In genomic region chr1:37682334-37682987, GRCh38 we compare ENCODE assay signal across 8 cellular contexts. TPM values are rescaled to one million over a fixed set of nuclear protein-coding genes. Genes with fewer than 3 reads are reported as not detected.
DNase-seq lines count a peak whose midpoint lies in the region; ATAC-seq and TF ChIP-seq lines count a peak whose summit lies in the region.

No MANE protein-coding gene starts in this region.

- H3K4me3 ChIP-seq in BE2C (ENCODE audit: low read depth, low read length) (no peak overlapping the region), lower lobe of right lung (no peak overlapping the region)

- peak; percentile 60 for DNase-seq in BE2C
- DNase-seq in HEK293T (ENCODE audit: extremely low spot score), result peak; percentile 66
- DNase-seq in NCI-H69 (lab: John Stamatoyannopoulos, UW), result peak; percentile 56
- peak; percentile 62 to 69 for DNase-seq in activated CD4-positive, alpha-beta T cell treated with anti-CD3 and anti-CD28 coated beads, Interleukin-2, amount 50 U/mL, for 24 hours (ENCODE audit: low read depth in 1 of 2, low spot score in 1 of 2)
- DNase-seq in lower lobe of right lung, result peak; percentile 66
- peak; percentile 76 for DNase-seq in stimulated activated CD8-positive, alpha-beta memory T cell treated with anti-CD3 and anti-CD28 coated beads, Interleukin-15, amount 100 ng/mL, for 1 hour (ENCODE audit: low read depth)

- H3K36me3 Mint-ChIP-seq in dendritic cell treated with granulocyte-macrophage colony-stimulating factor and Interleukin-4, amounts not matched to agents 40 ng/mL and 50 ng/mL, for 4 days (ENCODE audit: low read depth), result peaks cover 53% of the 10 kb centered on the region

- no peak overlapping the region for H3K27ac ChIP-seq in lower lobe of right lung

- peak; percentile 72 for TF ChIP-seq CTCF in BE2C (IDR thresholded peaks at IDR 0.05; ENCODE audit: low read depth, low read length)
- peak; percentile 81 for TF ChIP-seq CTCF in lower lobe of right lung (IDR thresholded peaks at IDR 0.05)

- H3K4me1 ChIP-seq in BE2C, result no peaks in the 10 kb centered on the region
- H3K4me1 ChIP-seq in lower lobe of right lung, result no peaks in the 10 kb centered on the region

- no peaks in the 10 kb centered on the region for H3K4me1 Mint-ChIP-seq in dendritic cell treated with granulocyte-macrophage colony-stimulating factor and Interleukin-4, amounts not matched to agents 40 ng/mL and 50 ng/mL, for 4 days (ENCODE audit: low read depth)

- H3K27me3 Mint-ChIP-seq in dendritic cell treated with granulocyte-macrophage colony-stimulating factor and Interleukin-4, amounts not matched to agents 40 ng/mL and 50 ng/mL, for 4 days, result no peaks in the 10 kb centered on the region

- peak overlapping the region; percentile 27 for H3K27ac Mint-ChIP-seq in dendritic cell treated with granulocyte-macrophage colony-stimulating factor and Interleukin-4, amounts not matched to agents 40 ng/mL and 50 ng/mL, for 4 days

- CTCF ChIA-PET in HEK293T (lab: Yijun Ruan, JAX), result interaction anchor here (0.7 to 5.2 kb wide), 8 partner anchors 8 to 209 kb away, joined by 3 to 57 read pairs (median 4); partner anchors contain the start of genes CDCA8 and RSPO1

- no peaks in the 10 kb centered on the region for H3K9me3 Mint-ChIP-seq in dendritic cell treated with granulocyte-macrophage colony-stimulating factor and Interleukin-4, amounts not matched to agents 40 ng/mL and 50 ng/mL, for 4 days

- H3K36me3 ChIP-seq in BE2C, result peaks cover 6% of the 10 kb centered on the region
- peaks cover 60% of the 10 kb centered on the region for H3K36me3 ChIP-seq in lower lobe of right lung

- ATAC-seq in lower lobe of right lung (peak; percentile 78 to 87), GM18858 (IDR thresholded peaks at IDR 0.05; ENCODE audit: unreplicated experiment) (no peak)

- H3K27me3 ChIP-seq in BE2C (no peaks in the 10 kb centered on the region), lower lobe of right lung (ENCODE audit: low read depth) (no peaks in the 10 kb centered on the region)

- POLR2A ChIA-PET in HEK293T (lab: Yijun Ruan, JAX), result interaction anchor here (2.8 kb wide), 1 partner anchor 9 kb away, joined by 14 read pairs; the partner anchor contains the start of gene CDCA8

- H3K9me3 ChIP-seq in BE2C (no peaks in the 10 kb centered on the region), lower lobe of right lung (no peaks in the 10 kb centered on the region)

- no peak overlapping the region for H3K4me3 Mint-ChIP-seq in dendritic cell treated with granulocyte-macrophage colony-stimulating factor and Interleukin-4, amounts not matched to agents 40 ng/mL and 50 ng/mL, for 4 days

- intact Hi-C loops in dendritic cell treated with granulocyte-macrophage colony-stimulating factor and Interleukin-4, amounts not matched to agents 40 ng/mL and 50 ng/mL, for 4 days (cut with micrococcal nuclease), result loop anchor here (1.0 to 5.0 kb wide), 3 partner anchors 79 to 230 kb away; partner anchors contain the start of gene MEAF6
- intact Hi-C loops in lower lobe of right lung (cut with DNase I), result loop anchor here (5.0 to 10.0 kb wide), 2 partner anchors 80 to 228 kb away; no protein-coding TSS in a partner anchor

TF ChIP-seq in HEK293T, 16 proteins besides CTCF, POLR2A, EP300 and RAD21:
- TF ChIP-seq PKNOX1 (IDR thresholded peaks at IDR 0.05) (no peak), NFRKB (IDR thresholded peaks at IDR 0.05) (no peak), ZNF384 (IDR thresholded peaks at IDR 0.05) (no peak), SUZ12 (IDR thresholded peaks at IDR 0.05) (no peak), LEF1 (IDR thresholded peaks at IDR 0.05; ENCODE audit: borderline replicate concordance) (no peak), L3MBTL2 (conservative IDR thresholded peaks at IDR 0.05) (no peak), BHLHE40 (IDR thresholded peaks at IDR 0.05; ENCODE audit: borderline replicate concordance) (no peak), SP1 (IDR thresholded peaks at IDR 0.05) (no peak), FOXK2 (IDR thresholded peaks at IDR 0.05) (no peak), TARDBP (IDR thresholded peaks at IDR 0.05) (no peak), CTBP1 (IDR thresholded peaks at IDR 0.05; ENCODE audit: borderline replicate concordance) (no peak)

RNA-seq across cellular contexts. Expression of gene CDCA8, which starts 9.9 kb away (rescaled TPM):
- 7.6 TPM for polyA plus RNA-seq in BE2C (2012; ENCODE audit: insufficient read depth, insufficient read length, low read depth)
- total RNA-seq in lower lobe of right lung, result 1.7 TPM

RNA-seq across cellular contexts. Expression of gene RSPO1, which starts 47.8 kb away (rescaled TPM):
- not detected for polyA plus RNA-seq in BE2C (2012; ENCODE audit: insufficient read depth, insufficient read length, low read depth)
- total RNA-seq in lower lobe of right lung, result 4.3 TPM
